ENCODE assay signal across 19 cellular contexts in the genomic region with DNA sequence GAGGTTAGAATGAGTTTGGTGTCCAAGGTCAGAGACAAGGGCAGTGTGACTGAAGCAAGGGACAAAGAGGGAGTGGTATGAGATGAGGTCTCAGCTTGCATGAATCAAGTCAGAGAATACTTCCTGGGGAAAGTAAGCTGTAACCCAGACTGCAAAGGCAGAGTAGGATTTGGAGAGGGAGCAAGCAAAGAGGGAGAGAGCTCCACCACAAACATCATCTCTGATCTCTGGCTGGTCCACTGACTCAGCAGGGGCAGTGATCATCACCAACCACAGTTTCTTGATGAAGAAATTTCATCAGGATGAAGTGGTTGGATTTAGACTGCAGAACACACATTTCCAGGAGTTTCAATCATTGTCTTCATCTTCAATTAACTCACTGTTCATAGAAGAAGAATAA. TPM values are rescaled to one million over a fixed set of nuclear protein-coding genes. Genes with fewer than 3 reads are reported as not detected.
DNase-seq lines count a peak whose midpoint lies in the region; ATAC-seq and TF ChIP-seq lines count a peak whose summit lies in the region.
"Had no signal": no experiment of that assay in that cellular context is flagged by ENCODE, and none has a peak within 500 bp of the region (broad histone marks: within the 10 kb centered on the region; RNA-seq: fewer than 3 reads in every experiment).

No MANE protein-coding gene starts in this region.

- DNase-seq in HCEC 1CT: peak; percentile 30
- peak; percentile 29 for DNase-seq in MV-4-11 (lab: John Stamatoyannopoulos, UW)
- no peak for DNase-seq in neural crest cell (ENCODE audit: low read depth, low spot score)
- no peak for DNase-seq in substantia nigra (lab: John Stamatoyannopoulos, UW)
- DNase-seq in Karpas-422: no peak
- DNase-seq: BE2C; CD8-positive, alpha-beta T cell; COR-L47; DMS153; DMS79 treated with DMSO at 0.1 percent for 48 hours; EL; GDM1; GOT3; HFFc6 had no signal

- peak overlapping the region; percentile 24 for H3K27ac Mint-ChIP-seq in neural crest cell (ENCODE audit: unreplicated experiment)
- no peak overlapping the region for H3K27ac Mint-ChIP-seq in activated T-helper 17 cell treated with anti-CD3 and anti-CD28 coated beads, Interleukin-2, amount 50 U/mL, for 72 hours
- H3K27ac Mint-ChIP-seq: CD8-positive, alpha-beta T cell; HFFc6; IgD-negative memory B cell had no signal

- H3K4me3 ChIP-seq in Karpas-422 (ENCODE audit: low read length): no peak overlapping the region
- H3K4me3 ChIP-seq: HAP-1 had no signal

- peaks cover 31% of the 10 kb centered on the region for H3K27me3 Mint-ChIP-seq in neural crest cell (ENCODE audit: low read depth)
- peaks cover 29% of the 10 kb centered on the region for H3K27me3 Mint-ChIP-seq in activated T-helper 17 cell treated with anti-CD3 and anti-CD28 coated beads, Interleukin-2, amount 50 U/mL, for 72 hours

- H3K79me2 ChIP-seq in Karpas-422 (ENCODE audit: low read length): peaks cover 93% of the 10 kb centered on the region

- H3K27me3 ChIP-seq in Karpas-422 (ENCODE audit: low read length): no peaks in the 10 kb centered on the region
- H3K27me3 ChIP-seq: BE2C had no signal

- H3K36me3 ChIP-seq in Karpas-422 (ENCODE audit: insufficient read depth, low read length): peaks cover 41% of the 10 kb centered on the region; the same call in 1 of the 2 replicates
- H3K36me3 ChIP-seq: BE2C, HAP-1 had no signal

- TF ChIP-seq CTCF in neural crest cell (conservative IDR thresholded peaks at IDR 0.05): no peak

- H3K4me1 ChIP-seq in Karpas-422 (ENCODE audit: low read length): peaks cover 28% of the 10 kb centered on the region
- H3K4me1 ChIP-seq: BE2C, HAP-1 had no signal

- peaks cover 6% of the 10 kb centered on the region for H3K4me1 Mint-ChIP-seq in neural crest cell
- H3K4me1 Mint-ChIP-seq in activated T-helper 17 cell treated with anti-CD3 and anti-CD28 coated beads, Interleukin-2, amount 50 U/mL, for 72 hours: no peaks in the 10 kb centered on the region
- H3K4me1 Mint-ChIP-seq: IgD-negative memory B cell had no signal

- H3K4me2 ChIP-seq in Karpas-422 (ENCODE audit: low read depth, low read length, poor library complexity, severe bottlenecking): no peak overlapping the region

- no peak overlapping the region for H3K27ac ChIP-seq in substantia nigra (ENCODE audit: low read depth, low read length, poor library complexity, severe bottlenecking)
- no peak overlapping the region for H3K27ac ChIP-seq in Karpas-422 (ENCODE audit: low read length)
- H3K27ac ChIP-seq: C4-2B had no signal

- H3K36me3 Mint-ChIP-seq in neural crest cell (ENCODE audit: low read depth): no peaks in the 10 kb centered on the region
- H3K36me3 Mint-ChIP-seq in activated T-helper 17 cell treated with anti-CD3 and anti-CD28 coated beads, Interleukin-2, amount 50 U/mL, for 72 hours (ENCODE audit: low read depth): no peaks in the 10 kb centered on the region
- H3K36me3 Mint-ChIP-seq: CD8-positive, alpha-beta T cell; IgD-negative memory B cell had no signal

- no peaks in the 10 kb centered on the region for H3K9me3 Mint-ChIP-seq in neural crest cell
- peaks cover 4% of the 10 kb centered on the region for H3K9me3 Mint-ChIP-seq in activated T-helper 17 cell treated with anti-CD3 and anti-CD28 coated beads, Interleukin-2, amount 50 U/mL, for 72 hours
- H3K9me3 Mint-ChIP-seq: CD8-positive, alpha-beta T cell; HFFc6 had no signal

- H4K20me1 ChIP-seq in Karpas-422 (ENCODE audit: insufficient read depth, low read depth, low read length): no peaks in the 10 kb centered on the region

- H3K9me2 ChIP-seq in Karpas-422 (replicated peaks; ENCODE audit: insufficient read depth, low read length): no peaks in the 10 kb centered on the region

- ATAC-seq in HG02642 (IDR thresholded peaks at IDR 0.05; ENCODE audit: poor library complexity, unreplicated experiment): no peak
- no peak for ATAC-seq in activated T-helper 17 cell treated with anti-CD3 and anti-CD28 coated beads, Interleukin-2, amount 50 U/mL, for 72 hours (replicated peaks)
- ATAC-seq: CD8-positive, alpha-beta T cell had no signal

- H3K4me3 Mint-ChIP-seq in neural crest cell: no peak overlapping the region
- no peak overlapping the region for H3K4me3 Mint-ChIP-seq in activated T-helper 17 cell treated with anti-CD3 and anti-CD28 coated beads, Interleukin-2, amount 50 U/mL, for 72 hours
- H3K4me3 Mint-ChIP-seq: CD8-positive, alpha-beta T cell; HFFc6 had no signal

- no peak overlapping the region for H2AFZ ChIP-seq in Karpas-422 (ENCODE audit: low read length)

- no peak overlapping the region for H3K9ac ChIP-seq in Karpas-422 (ENCODE audit: low read length)

- H3K9me3 ChIP-seq in Karpas-422 (ENCODE audit: low read length): no peaks in the 10 kb centered on the region
- H3K9me3 ChIP-seq: BE2C, HAP-1 had no signal

RNA-seq across cellular contexts. Expression of a gene that starts 54.9 kb away (rescaled TPM):
- total RNA-seq in neural crest cell: 44.6 and 44.7 TPM in 2 replicates
- 13.5 and 19.1 TPM in 2 replicates for total RNA-seq in Karpas-422 (2014; rRNA removed; shearing (Covaris generic); ENCODE audit: low replicate concordance)
- 10 to 100 TPM; 35.3 to 36.9 TPM for total RNA-seq in activated T-helper 17 cell treated with anti-CD3 and anti-CD28 coated beads, Interleukin-2, amount 50 U/mL, for 72 hours

Comparison
In these comparisons a context has a peak if more than half of its experiments do, and no peak if none do; other contexts are left out.
1. DNase-seq: peak in HCEC 1CT (single experiment) and MV-4-11 (single experiment); none in neural crest cell (single experiment), substantia nigra (0 of 49) and Karpas-422 (single experiment).